ENCODE assay signal across 13 cellular contexts in the genomic region with DNA sequence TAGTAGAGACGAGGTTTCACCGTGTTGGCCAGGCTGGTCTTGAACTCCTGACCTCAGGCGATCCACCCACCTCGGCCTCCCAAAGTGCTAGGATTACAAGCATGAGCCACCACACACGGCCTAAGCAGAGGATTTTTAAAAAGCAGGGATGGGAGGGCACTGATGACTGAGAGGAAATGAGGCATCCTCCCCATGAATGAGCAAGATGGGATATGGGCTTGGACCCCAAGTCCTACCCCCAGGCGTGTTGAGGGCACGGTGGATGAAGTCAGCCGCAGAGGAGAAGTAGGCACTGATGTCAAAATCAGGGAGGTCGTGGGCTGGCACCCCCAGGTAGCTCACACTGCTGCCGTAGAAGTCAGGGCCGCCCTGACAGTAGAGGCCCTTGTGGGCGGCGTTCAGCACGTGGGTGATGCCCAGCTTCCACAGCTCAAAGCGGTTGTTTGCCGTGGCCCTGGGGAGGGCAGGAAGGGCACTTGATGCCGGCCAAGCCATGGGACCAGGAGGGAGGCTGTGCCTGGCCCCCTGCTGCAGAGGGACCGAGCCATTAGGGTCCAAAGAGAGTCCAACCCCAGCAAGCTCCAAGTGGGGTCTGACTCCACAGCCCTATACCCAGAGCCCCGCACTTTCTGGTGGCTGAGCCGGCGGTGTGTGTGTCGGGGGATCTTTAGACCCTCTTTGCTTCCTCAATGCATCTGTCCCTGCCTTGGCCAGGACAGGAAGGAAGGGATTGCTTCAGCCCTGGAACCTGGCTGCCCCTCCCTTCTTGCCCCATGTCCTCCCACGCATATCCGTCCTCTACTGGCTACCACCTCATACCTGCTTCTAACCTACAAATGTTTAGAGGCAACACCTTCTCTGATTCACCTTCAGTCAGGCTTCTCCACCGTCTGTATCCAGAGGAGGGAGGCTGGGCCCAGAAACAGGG. TPM values are rescaled to one million over a fixed set of nuclear protein-coding genes. Genes with fewer than 3 reads are reported as not detected.
DNase-seq lines count a peak whose midpoint lies in the region; ATAC-seq, FAIRE-seq and TF ChIP-seq lines count a peak whose summit lies in the region.
"Had no signal": no experiment of that assay in that cellular context is flagged by ENCODE, and none has a peak within 500 bp of the region (broad histone marks: within the 10 kb centered on the region; RNA-seq: fewer than 3 reads in every experiment).

No MANE protein-coding gene starts in this region.

- FAIRE-seq in pancreas (lab: Jason Lieb, UNC): no peak
- FAIRE-seq: GM12892, TTC549 had no signal

- no peaks in the 10 kb centered on the region for H3K9me3 ChIP-seq in HUES64 (ENCODE audit: insufficient read depth, low read depth, low read length)
- H3K9me3 ChIP-seq in pancreas: no peaks in the 10 kb centered on the region
- H3K9me3 ChIP-seq: esophagus squamous epithelium, lower lobe of right lung had no signal

- 89% methylated on average over 25 of the region's 25 CpGs for WGBS in HUES64
- 78 to 79% methylated on average over 25 of the region's 25 CpGs for WGBS in pancreas, 2 donors

- no peaks in the 10 kb centered on the region for H3K27me3 ChIP-seq in HUES64 (ENCODE audit: insufficient read depth, low read length)
- H3K27me3 ChIP-seq in pancreas: no peaks in the 10 kb centered on the region
- H3K27me3 ChIP-seq: esophagus squamous epithelium had no signal

- H3K4me3 Mint-ChIP-seq in Calu3 (ENCODE audit: low read depth, unreplicated experiment): no peak overlapping the region
- H3K4me3 Mint-ChIP-seq in stimulated activated memory B cell treated with anti-CD40 and anti-IgM and Interleukin-4, amounts not matched to agents 10 μg/mL and 1 μg/mL and 100 μg/mL, for 72 hours: no peak overlapping the region
- H3K4me3 Mint-ChIP-seq in glutamatergic neuron (ENCODE audit: unreplicated experiment): no peak overlapping the region

- peaks cover 26% of the 10 kb centered on the region for H3K36me3 Mint-ChIP-seq in Calu3 (ENCODE audit: insufficient read depth, unreplicated experiment)
- peaks cover 4% of the 10 kb centered on the region for H3K36me3 Mint-ChIP-seq in stimulated activated memory B cell treated with anti-CD40 and anti-IgM and Interleukin-4, amounts not matched to agents 10 μg/mL and 1 μg/mL and 100 μg/mL, for 72 hours
- no peaks in the 10 kb centered on the region for H3K36me3 Mint-ChIP-seq in glutamatergic neuron (ENCODE audit: unreplicated experiment)

- H3K36me3 ChIP-seq in HUES64 (ENCODE audit: insufficient read depth, low read length) (no peaks in the 10 kb centered on the region), pancreas (no peaks in the 10 kb centered on the region)
- H3K36me3 ChIP-seq: esophagus squamous epithelium, lower lobe of right lung had no signal

- no TSS peak for BruUV-seq in Calu3 (replicated peaks; lab: Mats Ljungman, UMichigan)

- H3K27me3 Mint-ChIP-seq in Calu3 (ENCODE audit: unreplicated experiment) (no peaks in the 10 kb centered on the region), glutamatergic neuron (ENCODE audit: unreplicated experiment) (peaks cover 8% of the 10 kb centered on the region)
- H3K27me3 Mint-ChIP-seq in stimulated activated memory B cell treated with anti-CD40 and anti-IgM and Interleukin-4, amounts not matched to agents 10 μg/mL and 1 μg/mL and 100 μg/mL, for 72 hours: no peaks in the 10 kb centered on the region

- TF ChIP-seq CTCF in Calu3 (IDR thresholded peaks at IDR 0.05; ENCODE audit: unreplicated experiment) (no peak), pancreas (IDR thresholded peaks at IDR 0.05) (no peak), glutamatergic neuron (IDR thresholded peaks at IDR 0.05; ENCODE audit: partially characterized antibody, unreplicated experiment) (no peak)

- peaks cover 23% of the 10 kb centered on the region for H3K4me1 Mint-ChIP-seq in Calu3 (ENCODE audit: low read depth, unreplicated experiment)
- H3K4me1 Mint-ChIP-seq in stimulated activated memory B cell treated with anti-CD40 and anti-IgM and Interleukin-4, amounts not matched to agents 10 μg/mL and 1 μg/mL and 100 μg/mL, for 72 hours: peaks cover 18% of the 10 kb centered on the region
- H3K4me1 Mint-ChIP-seq in glutamatergic neuron (ENCODE audit: low read depth, unreplicated experiment): peaks cover 4% of the 10 kb centered on the region

- H3K9me3 Mint-ChIP-seq in Calu3 (ENCODE audit: low read depth, unreplicated experiment) (no peaks in the 10 kb centered on the region), glutamatergic neuron (ENCODE audit: unreplicated experiment) (peaks cover 12% of the 10 kb centered on the region)
- H3K9me3 Mint-ChIP-seq in stimulated activated memory B cell treated with anti-CD40 and anti-IgM and Interleukin-4, amounts not matched to agents 10 μg/mL and 1 μg/mL and 100 μg/mL, for 72 hours: no peaks in the 10 kb centered on the region

- DNase-seq in Calu3 (peak; percentile 20), epithelial cell of prostate (ENCODE audit: low read depth, low spot score) (peak; percentile 62), pancreas (no peak), glutamatergic neuron (no peak), amniotic stem cell (lab: John Stamatoyannopoulos, UW) (no peak)
- DNase-seq in stimulated activated CD4-positive, alpha-beta T cell treated with anti-CD3 and anti-CD28 coated beads, Interleukin-4, amount 100 ng/mL, for 1 hour: no peak
- DNase-seq: esophagus squamous epithelium; lower lobe of right lung; NK-92 treated with Interleukin-12 subunit alpha and Interleukin-12 subunit beta, amount 100 ng/mL, for 24 hours had no signal

- H3K4me3 ChIP-seq in HUES64 (ENCODE audit: low read length): no peak overlapping the region
- H3K4me3 ChIP-seq in pancreas: no peak overlapping the region
- H3K4me3 ChIP-seq: esophagus squamous epithelium, lower lobe of right lung had no signal

- H3K27ac Mint-ChIP-seq in Calu3 (ENCODE audit: unreplicated experiment): peak overlapping the region; percentile 14
- H3K27ac Mint-ChIP-seq in stimulated activated memory B cell treated with anti-CD40 and anti-IgM and Interleukin-4, amounts not matched to agents 10 μg/mL and 1 μg/mL and 100 μg/mL, for 72 hours: no peak overlapping the region
- H3K27ac Mint-ChIP-seq in glutamatergic neuron (ENCODE audit: unreplicated experiment): no peak overlapping the region

- intact Hi-C loops in Calu3 (cut with micrococcal nuclease; ENCODE audit: unreplicated experiment) (no loop called here), pancreas (cut with DNase I) (no loop called here)

- no peak for ATAC-seq in pancreas
- ATAC-seq in stimulated activated memory B cell treated with anti-CD40 and anti-IgM and Interleukin-4, amounts not matched to agents 10 μg/mL and 1 μg/mL and 100 μg/mL, for 72 hours: no peak
- ATAC-seq: lower lobe of right lung had no signal

- CTCF ChIA-PET in Calu3 (lab: Charles Lee): interaction anchor here (0.9 kb wide), 1 partner anchor 865 kb away, joined by 3 read pairs; no protein-coding TSS in a partner anchor

- no peak overlapping the region for H3K9ac ChIP-seq in HUES64 (ENCODE audit: low read depth, low read length)

- peaks cover 12% of the 10 kb centered on the region for H3K4me1 ChIP-seq in HUES64 (ENCODE audit: insufficient read depth, low read length)
- peaks cover 5 to 7% (median 6%) of the 10 kb centered on the region in 3 donors for H3K4me1 ChIP-seq in pancreas

- peak overlapping the region; percentile 17; the same call in 1 of the 2 replicates for H3K27ac ChIP-seq in HUES64 (ENCODE audit: low read depth, low read length)
- peak overlapping the region; percentile 80 for H3K27ac ChIP-seq in epithelial cell of prostate
- H3K27ac ChIP-seq in pancreas: peak overlapping the region in 3 of 4 donors; percentile 0 to 23 (median 16)
- H3K27ac ChIP-seq: lower lobe of right lung had no signal

RNA-seq across cellular contexts. Expression of gene SAMD8, which starts 3.4 kb away (rescaled TPM):
- total RNA-seq in Calu3 (2022) (19.5 and 19.9 TPM in 2 replicates), pancreas (10 to 100 TPM in 1 of 6 donors, 1 to 10 TPM in 5; 5.1 to 10.1 (median 6.4) TPM), glutamatergic neuron (ENCODE audit: unreplicated experiment) (32.8 TPM)
- polyA plus RNA-seq in HUES64 (2013, experiment 1 of 2): 7.9 TPM
- 10.7 TPM for polyA plus RNA-seq in HUES64 (2013, experiment 2 of 2)
- polyA plus RNA-seq in pancreas: 1 to 10 TPM; 2.1 to 4.4 TPM

Comparison
In these comparisons a context has a peak if more than half of its experiments do, and no peak if none do; other contexts are left out.
1. DNase-seq: peak in Calu3 (single experiment) and epithelial cell of prostate (single experiment); none in pancreas (0 of 6), stimulated activated CD4-positive, alpha-beta T cell treated with anti-CD3 and anti-CD28 coated beads, Interleukin-4, amount 100 ng/mL, for 1 hour (single experiment), glutamatergic neuron (single experiment) and amniotic stem cell (single experiment).
2. H3K27ac ChIP-seq: peak in every context shown above with its lines; median percentile 80 in epithelial cell of prostate; 17 in HUES64; 16 in pancreas.